ENCODE assay signal across 8 cellular contexts in genomic region chr14:68781161-68782021, GRCh38. TPM values are rescaled to one million over a fixed set of nuclear protein-coding genes. Genes with fewer than 3 reads are reported as not detected.
DNase-seq lines count a peak whose midpoint lies in the region; ATAC-seq and TF ChIP-seq lines count a peak whose summit lies in the region.

No MANE protein-coding gene starts in this region.

- peak overlapping the region; percentile 83 to 88 for H3K27ac ChIP-seq in mucosa of rectum (ENCODE audit: low read depth in 2 of 2, low read length in 2 of 2)
- peak overlapping the region; percentile 97 to 100 (median 98) for H3K27ac ChIP-seq in transverse colon

- H3K9me3 ChIP-seq in mucosa of rectum (ENCODE audit: control insufficient read depth in 2 of 2, low read length in 2 of 2) (no peaks in the 10 kb centered on the region), transverse colon (no peaks in the 10 kb centered on the region)

- H3K27me3 ChIP-seq in mucosa of rectum (ENCODE audit: control insufficient read depth in 2 of 2, insufficient read depth in 2 of 2, low read length in 2 of 2) (no peaks in the 10 kb centered on the region), transverse colon (no peaks in the 10 kb centered on the region)

- 0 to 78% methylated on average over 1 to 12 of the region's 14 CpGs for WGBS in transverse colon (ENCODE audit: low coverage in 1 of 2), 2 donors

- TF ChIP-seq CTCF in brain (conservative IDR thresholded peaks at IDR 0.05) (no peak), transverse colon (IDR thresholded peaks at IDR 0.05) (no peak)

- peaks cover 1% of the 10 kb centered on the region for H3K36me3 Mint-ChIP-seq in brain

- peak; percentile 66 for DNase-seq in T-helper 22 cell (ENCODE audit: low read depth)
- DNase-seq in transverse colon = peak; percentile 64
- no peak for DNase-seq in NCI-H1105 treated with DMSO at 0.1 percent for 48 hours (lab: John Stamatoyannopoulos, UW)

- peak overlapping the region; percentile 24 to 36 for H3K4me3 ChIP-seq in mucosa of rectum (ENCODE audit: low read length in 2 of 2)
- H3K4me3 ChIP-seq in transverse colon = no peak overlapping the region

- H3K36me3 ChIP-seq in mucosa of rectum (ENCODE audit: control insufficient read depth in 2 of 2, insufficient read depth in 2 of 2, low read length in 2 of 2) (no peaks in the 10 kb centered on the region), transverse colon (no peaks in the 10 kb centered on the region)

- TF ChIP-seq EP300 in transverse colon (IDR thresholded peaks at IDR 0.05; ENCODE audit: low read depth) = no peak

- peaks cover 56 to 66% of the 10 kb centered on the region in 2 donors for H3K4me1 ChIP-seq in mucosa of rectum (ENCODE audit: control insufficient read depth in 2 of 2, insufficient read depth in 2 of 2, low read length in 2 of 2)
- peaks cover 32 to 80% (median 55%) of the 10 kb centered on the region in 4 donors for H3K4me1 ChIP-seq in transverse colon

- peak overlapping the region; percentile 7 to 45 for H3K9ac ChIP-seq in mucosa of rectum (ENCODE audit: low read depth in 1 of 2, low read length in 2 of 2)

- no peak for TF ChIP-seq POLR2A in transverse colon (IDR thresholded peaks at IDR 0.05)

- peak overlapping the region; percentile 54 to 94 (median 87) for H3K27ac Mint-ChIP-seq in brain

- peaks cover 57% of the 10 kb centered on the region for H3K4me1 Mint-ChIP-seq in brain

- peaks cover 4% of the 10 kb centered on the region for H3K27me3 Mint-ChIP-seq in brain

- ATAC-seq in GM21390 (IDR thresholded peaks at IDR 0.05; ENCODE audit: unreplicated experiment) = no peak
- ATAC-seq in GM19351 (IDR thresholded peaks at IDR 0.05; ENCODE audit: unreplicated experiment) = no peak
- no peak for ATAC-seq in GM21515 (IDR thresholded peaks at IDR 0.05; ENCODE audit: unreplicated experiment)

- peaks cover 0 to 6% (median 2%) of the 10 kb centered on the region in 5 experiments for H3K9me3 Mint-ChIP-seq in brain

- intact Hi-C loops in transverse colon (cut with DNase I; ENCODE audit: low total_unique reads) = loop anchor here (5.0 kb wide), 1 partner anchor 114 kb away; no protein-coding TSS in a partner anchor

- H3K4me3 Mint-ChIP-seq in brain = peak overlapping the region in 4 of 5 experiments; percentile 6 to 50 (median 38)

- in situ Hi-C loops in transverse colon (cut with MboI; ENCODE audit: low pct_ligation_motif_present in 1 of 4, low pct_unique_long_range_greater_than_20kb in 1 of 4, low sequenced_read_pairs in 3 of 4) = loop anchor here in 2 of 4 donors (10.0 kb wide), 1 partner anchor 537 kb away; no protein-coding TSS in a partner anchor

RNA-seq across cellular contexts. Expression of gene ZFP36L1, which starts 11.5 kb away (rescaled TPM):
- 104 TPM for polyA plus RNA-seq in brain (ENCODE audit: insufficient read depth, low read depth, low replicate concordance)
- total RNA-seq in transverse colon = 100 to 1,000 TPM; 180 to 712 (median 266) TPM

Comparison
In these comparisons a context has a peak if more than half of its experiments do, and no peak if none do; other contexts are left out.
1. H3K4me3 ChIP-seq: peak in mucosa of rectum (2 of 2); none in transverse colon (0 of 4).